9 cellular contexts compared by ENCODE assay signal in the genomic region with DNA sequence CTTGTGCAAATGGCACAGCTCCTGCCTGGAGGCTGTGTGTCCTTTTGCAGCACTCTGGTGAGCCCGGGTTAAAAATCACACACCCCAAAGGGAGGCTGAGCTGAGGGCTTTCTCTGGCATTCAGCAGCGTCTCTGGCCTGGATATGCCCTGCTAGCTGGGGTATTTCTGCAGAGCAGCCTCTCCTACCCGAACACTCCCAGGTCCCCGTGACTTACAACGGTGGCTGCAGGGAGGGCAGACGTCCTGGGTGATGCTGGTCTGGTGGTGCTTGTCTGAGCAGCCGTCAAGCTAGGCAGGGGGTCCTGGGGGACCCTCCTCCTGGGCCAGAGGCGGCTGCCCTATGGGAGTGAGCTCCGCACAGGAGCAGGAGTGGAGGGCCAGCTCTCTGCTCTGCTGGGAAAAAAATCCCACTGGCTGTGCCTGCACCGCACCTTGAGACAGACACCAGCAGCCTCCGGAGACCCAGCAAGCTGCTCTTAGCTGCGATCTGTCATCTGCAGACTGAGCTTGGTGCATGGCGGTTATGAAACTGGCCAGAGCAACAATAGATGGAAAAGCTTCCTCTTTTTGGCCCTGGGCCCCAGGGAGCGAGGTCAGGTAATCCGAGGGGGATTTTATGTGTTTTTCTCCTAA. TPM values are rescaled to one million over a fixed set of nuclear protein-coding genes. Genes with fewer than 3 reads are reported as not detected.
DNase-seq lines count a peak whose midpoint lies in the region; ATAC-seq, FAIRE-seq and TF ChIP-seq lines count a peak whose summit lies in the region.
"Had no signal": no experiment of that assay in that cellular context is flagged by ENCODE, and none has a peak within 500 bp of the region (broad histone marks: within the 10 kb centered on the region; RNA-seq: fewer than 3 reads in every experiment).

No MANE protein-coding gene starts in this region.

- peaks cover 5% of the 10 kb centered on the region; the same call in 1 of the 2 replicates for H3K9me3 ChIP-seq in BLaER1
- no peaks in the 10 kb centered on the region for H3K9me3 ChIP-seq in SK-N-SH
- peaks cover 0 to 7% of the 10 kb centered on the region in 2 donors for H3K9me3 ChIP-seq in kidney (ENCODE audit: control insufficient read depth in 1 of 2, low read length in 2 of 2)
- H3K9me3 ChIP-seq: thoracic aorta had no signal

- WGBS in SK-N-SH (ENCODE audit: low lambda C conversion rate) = 35% methylated on average over 8 of the region's 15 CpGs

- H3K27me3 ChIP-seq in BLaER1 = no peaks in the 10 kb centered on the region
- H3K27me3 ChIP-seq in SK-N-SH (ENCODE audit: insufficient read depth) = no peaks in the 10 kb centered on the region

- H3K9ac ChIP-seq in BLaER1 = peak overlapping the region; percentile 66
- H3K9ac ChIP-seq in SK-N-SH = no peak overlapping the region
- H3K9ac ChIP-seq in kidney (ENCODE audit: low read length in 2 of 2) = no peak overlapping the region

- peak overlapping the region; percentile 52 for H3K4me3 ChIP-seq in BLaER1
- H3K4me3 ChIP-seq in SK-N-SH (ENCODE audit: low read depth in 2 of 2, low read length in 1 of 2) = no peak overlapping the region
- no peak overlapping the region for H3K4me3 ChIP-seq in kidney (ENCODE audit: low read length in 2 of 2)
- H3K4me3 ChIP-seq: thoracic aorta had no signal

- H4K20me1 ChIP-seq in BLaER1 (peaks cover 85% of the 10 kb centered on the region), SK-N-SH (ENCODE audit: insufficient read depth) (no peaks in the 10 kb centered on the region)

- no peaks in the 10 kb centered on the region for H3K9me2 ChIP-seq in SK-N-SH

- TF ChIP-seq RAD21 in SK-N-SH (IDR thresholded peaks at IDR 0.05; ENCODE audit: low read length) = no peak

- H3K79me2 ChIP-seq in SK-N-SH (ENCODE audit: insufficient read depth) = no peaks in the 10 kb centered on the region

- POLR2A ChIA-PET in SK-N-SH (lab: Yijun Ruan, JAX) = no interaction called here

- TF ChIP-seq EP300 in SK-N-SH (IDR thresholded peaks at IDR 0.05; ENCODE audit: borderline replicate concordance in 1 of 2, low read depth in 1 of 2, low read length in 1 of 2) = no peak

- H3F3A ChIP-seq in SK-N-SH (replicated peaks; ENCODE audit: insufficient read depth) = peaks cover 14% of the 10 kb centered on the region

- CTCF ChIA-PET in SK-N-SH (lab: Yijun Ruan, JAX) = no interaction called here

- TF ChIP-seq CTCF in SK-N-SH (IDR thresholded peaks at IDR 0.05) = no peak
- no peak for TF ChIP-seq CTCF in kidney (IDR thresholded peaks at IDR 0.05; ENCODE audit: borderline replicate concordance, extremely low read depth, insufficient read depth)

- H2AFZ ChIP-seq in SK-N-SH (ENCODE audit: low read depth) = peak overlapping the region; percentile 71; the same call in 1 of the 2 replicates

- H3K4me2 ChIP-seq in BLaER1 (peak overlapping the region; percentile 77), SK-N-SH (0 out of 2 replicates have a peak overlapping the region, but pooled peaks have one; percentile 11)

- DNase-seq in SK-N-SH (no peak), kidney (peak; percentile 47), T-helper 9 cell (no peak), mesenteric fat pad (ENCODE audit: low spot score) (no peak), NCI-H2171 treated with DMSO at 0.1 percent for 48 hours (lab: John Stamatoyannopoulos, UW) (no peak)

- H3K27ac ChIP-seq in BLaER1 (peak overlapping the region; percentile 54), SK-N-SH (ENCODE audit: low read depth in 2 of 2, low read length in 1 of 2) (no peak overlapping the region), kidney (ENCODE audit: low read depth in 2 of 2, low read length in 2 of 2) (no peak overlapping the region)
- H3K27ac ChIP-seq: thoracic aorta had no signal

- H3K4me1 ChIP-seq in BLaER1 (peaks cover 72% of the 10 kb centered on the region), SK-N-SH (ENCODE audit: control insufficient read depth in 1 of 2, insufficient read depth in 2 of 2, low read depth in 1 of 2, low read length in 1 of 2) (no peaks in the 10 kb centered on the region), kidney (ENCODE audit: control insufficient read depth in 1 of 2, insufficient read depth in 1 of 2, low read depth in 1 of 2, low read length in 2 of 2) (no peaks in the 10 kb centered on the region)

- H3K36me3 ChIP-seq in BLaER1 (peaks cover 57% of the 10 kb centered on the region), SK-N-SH (replicated peaks in 1 of 2; ENCODE audit: control insufficient read depth in 1 of 2, insufficient read depth in 2 of 2, low read length in 1 of 2) (no peaks in the 10 kb centered on the region), kidney (ENCODE audit: control insufficient read depth in 1 of 2, insufficient read depth in 2 of 2, low read length in 2 of 2) (no peaks in the 10 kb centered on the region)
- H3K36me3 ChIP-seq: thoracic aorta had no signal

- intact Hi-C loops in kidney (cut with DNase I) = no loop called here

- FAIRE-seq in kidney (lab: Jason Lieb, UNC) = no peak

- ATAC-seq in GM18909 (IDR thresholded peaks at IDR 0.05; ENCODE audit: poor library complexity, unreplicated experiment) = peak; percentile 72
- ATAC-seq in HG03039 (IDR thresholded peaks at IDR 0.05; ENCODE audit: unreplicated experiment) = peak; percentile 50

TF ChIP-seq in SK-N-SH, 30 proteins besides CTCF, POLR2A, EP300 and RAD21:
- TF ChIP-seq, protein P1, sequence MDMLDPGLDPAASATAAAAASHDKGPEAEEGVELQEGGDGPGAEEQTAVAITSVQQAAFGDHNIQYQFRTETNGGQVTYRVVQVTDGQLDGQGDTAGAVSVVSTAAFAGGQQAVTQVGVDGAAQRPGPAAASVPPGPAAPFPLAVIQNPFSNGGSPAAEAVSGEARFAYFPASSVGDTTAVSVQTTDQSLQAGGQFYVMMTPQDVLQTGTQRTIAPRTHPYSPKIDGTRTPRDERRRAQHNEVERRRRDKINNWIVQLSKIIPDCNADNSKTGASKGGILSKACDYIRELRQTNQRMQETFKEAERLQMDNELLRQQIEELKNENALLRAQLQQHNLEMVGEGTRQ (IDR thresholded peaks at IDR 0.05; ENCODE audit: borderline replicate concordance, low read depth, low read length) = no peak
- TF ChIP-seq FOSL2 (IDR thresholded peaks at IDR 0.05; ENCODE audit: borderline replicate concordance, low read depth) = no peak
- no peak for TF ChIP-seq MXI1 (IDR thresholded peaks at IDR 0.05; ENCODE audit: low read depth, low read length)
- no peak for TF ChIP-seq YY1 (IDR thresholded peaks at IDR 0.05; ENCODE audit: low read depth)
- no peak for TF ChIP-seq SIN3A (IDR thresholded peaks at IDR 0.05; ENCODE audit: borderline replicate concordance, low read depth, low read length)
- no peak for TF ChIP-seq FOXJ3 (CRISPR knock-in tag; IDR thresholded peaks at IDR 0.05)
- no peak for TF ChIP-seq NFIC (IDR thresholded peaks at IDR 0.05; ENCODE audit: borderline replicate concordance)
- no peak for TF ChIP-seq CHD2 (IDR thresholded peaks at IDR 0.05; ENCODE audit: low read length, partially characterized antibody)
- no peak for TF ChIP-seq GATA2 (CRISPR knock-in tag; IDR thresholded peaks at IDR 0.05)
- TF ChIP-seq, protein P2, sequence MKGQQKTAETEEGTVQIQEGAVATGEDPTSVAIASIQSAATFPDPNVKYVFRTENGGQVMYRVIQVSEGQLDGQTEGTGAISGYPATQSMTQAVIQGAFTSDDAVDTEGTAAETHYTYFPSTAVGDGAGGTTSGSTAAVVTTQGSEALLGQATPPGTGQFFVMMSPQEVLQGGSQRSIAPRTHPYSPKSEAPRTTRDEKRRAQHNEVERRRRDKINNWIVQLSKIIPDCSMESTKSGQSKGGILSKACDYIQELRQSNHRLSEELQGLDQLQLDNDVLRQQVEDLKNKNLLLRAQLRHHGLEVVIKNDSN (IDR thresholded peaks at IDR 0.05; ENCODE audit: borderline replicate concordance, low read depth) = no peak
- TF ChIP-seq, protein P3, sequence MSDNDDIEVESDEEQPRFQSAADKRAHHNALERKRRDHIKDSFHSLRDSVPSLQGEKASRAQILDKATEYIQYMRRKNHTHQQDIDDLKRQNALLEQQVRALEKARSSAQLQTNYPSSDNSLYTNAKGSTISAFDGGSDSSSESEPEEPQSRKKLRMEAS (IDR thresholded peaks at IDR 0.05; ENCODE audit: low read depth) = no peak
- TF ChIP-seq NRF1 (IDR thresholded peaks at IDR 0.05; ENCODE audit: low read depth, low read length) = no peak
- no peak for TF ChIP-seq POLR2AphosphoS5 (IDR thresholded peaks at IDR 0.05; ENCODE audit: low read depth, low read length)
- no peak for TF ChIP-seq EZH2phosphoT487 (IDR thresholded peaks at IDR 0.05; ENCODE audit: borderline replicate concordance, low read depth)
- no peak for TF ChIP-seq RFX5 (IDR thresholded peaks at IDR 0.05; ENCODE audit: low read length)
- TF ChIP-seq SMC3 (IDR thresholded peaks at IDR 0.05; ENCODE audit: low read depth, low read length) = no peak
- TF ChIP-seq JUND (IDR thresholded peaks at IDR 0.05) = no peak

RNA-seq across cellular contexts. Expression of a gene that starts 41.3 kb away (rescaled TPM):
- polyA plus RNA-seq in SK-N-SH (2012; rRNA removed) = 34.7 and 37.7 TPM in 2 replicates
- polyA plus RNA-seq in SK-N-SH (2012; cell fraction: cytosol; rRNA removed) = 18.0 and 22.9 TPM in 2 replicates
- 47.0 and 65.2 TPM in 2 replicates for polyA plus RNA-seq in SK-N-SH (2012; cell fraction: nucleus; rRNA removed)
- 33.3 TPM for total RNA-seq in kidney
- polyA plus RNA-seq in kidney (ENCODE audit: insufficient read depth, low read depth, low replicate concordance) = 29.9 TPM
- total RNA-seq in mesenteric fat pad = 20.8 TPM

RNA-seq across cellular contexts. Expression of a gene that starts 43.0 kb away (rescaled TPM):
- 0.03 and 0.08 TPM in 2 replicates for polyA plus RNA-seq in SK-N-SH (2012; rRNA removed)
- polyA plus RNA-seq in SK-N-SH (2012; cell fraction: cytosol; rRNA removed) = 0.03 and 0.05 TPM in 2 replicates
- 0.05 and 0.15 TPM in 2 replicates for polyA plus RNA-seq in SK-N-SH (2012; cell fraction: nucleus; rRNA removed)
- total RNA-seq in kidney = 6.6 TPM
- polyA plus RNA-seq in kidney (ENCODE audit: insufficient read depth, low read depth, low replicate concordance) = 1.4 TPM
- 2.5 TPM for total RNA-seq in mesenteric fat pad
